In the genomic region with DNA sequence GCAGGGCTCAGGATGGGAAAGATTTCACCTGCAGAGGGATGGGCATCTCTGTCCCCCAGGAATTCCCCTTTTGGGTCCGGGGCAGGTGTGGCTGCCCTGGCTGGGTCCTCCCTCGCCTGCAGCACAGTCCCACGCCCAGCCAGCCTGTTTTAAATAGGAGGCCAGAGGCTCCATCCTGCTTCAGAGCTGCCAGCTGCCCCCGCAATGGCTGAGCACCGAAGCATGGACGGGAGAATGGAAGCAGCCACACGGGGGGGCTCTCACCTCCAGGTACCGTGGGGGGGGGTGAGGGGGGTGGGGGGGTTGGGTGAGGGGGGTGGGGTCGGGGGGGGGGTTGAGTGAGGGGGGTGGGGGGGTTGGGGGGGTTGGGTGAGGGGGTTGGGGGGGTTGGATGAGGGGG, we compare ENCODE assay signal across 12 cellular contexts. TPM values are rescaled to one million over a fixed set of nuclear protein-coding genes. Genes with fewer than 3 reads are reported as not detected.
DNase-seq lines count a peak whose midpoint lies in the region; ATAC-seq, FAIRE-seq and TF ChIP-seq lines count a peak whose summit lies in the region.
"Had no signal": no experiment of that assay in that cellular context is flagged by ENCODE, and none has a peak within 500 bp of the region (broad histone marks: within the 10 kb centered on the region; RNA-seq: fewer than 3 reads in every experiment).

No MANE protein-coding gene starts in this region.

- no peaks in the 10 kb centered on the region for H3K9me3 ChIP-seq in HepG2 (ENCODE audit: low read length)
- no peaks in the 10 kb centered on the region for H3K9me3 ChIP-seq in right lobe of liver
- H3K9me3 ChIP-seq in upper lobe of right lung, result no peaks in the 10 kb centered on the region
- H3K9me3 ChIP-seq: BLaER1 treated with 17β-estradiol and CSF1 and Interleukin-3, amounts not matched to agents 10 nM and 100 nM had no signal

- POLR2A ChIA-PET in HepG2 (lab: Yijun Ruan, JAX), result no interaction called here
- POLR2A ChIA-PET in activated B cell treated with CpG ODN at 0.5 μM for 24 hours (lab: Charles Lee), result interaction anchor here (0.8 kb wide), 1 partner anchor 301 kb away, joined by 3 read pairs; no protein-coding TSS in a partner anchor
- POLR2A ChIA-PET in activated CD4-positive, alpha-beta memory T cell treated with anti-CD3 and anti-CD28 coated beads, Interleukin-2, amount 10 ng/mL, durations not matched to agents 7 days and 5 days (lab: Charles Lee), result interaction anchor here (1.4 kb wide), 1 partner anchor 8 kb away, joined by 3 read pairs; no protein-coding TSS in a partner anchor

- no peak for FAIRE-seq in HepG2 (lab: Jason Lieb, UNC)

- in situ Hi-C loops in HepG2 (cut with HindIII; ENCODE audit: extremely low pct_ligation_motif_present, low pct_unique_long_range_greater_than_20kb), result no loop called here

- H3K4me3 Mint-ChIP-seq in activated B cell treated with CpG ODN at 0.5 μM for 24 hours, result no peak overlapping the region
- no peak overlapping the region for H3K4me3 Mint-ChIP-seq in activated CD4-positive, alpha-beta memory T cell treated with anti-CD3 and anti-CD28 coated beads, Interleukin-2, amount 10 ng/mL, durations not matched to agents 7 days and 5 days
- H3K4me3 Mint-ChIP-seq: naive thymus-derived CD8-positive, alpha-beta T cell; T-helper 1 cell treated with Interleukin-12 subunit alpha and Interleukin-12 subunit beta and Interleukin-4 antibody, amounts not matched to agents 30 μg/mL and 1 μg/mL, for 36 hours had no signal

- H3K27ac Mint-ChIP-seq in activated B cell treated with CpG ODN at 0.5 μM for 24 hours, result no peak overlapping the region
- H3K27ac Mint-ChIP-seq in activated CD4-positive, alpha-beta memory T cell treated with anti-CD3 and anti-CD28 coated beads, Interleukin-2, amount 10 ng/mL, durations not matched to agents 7 days and 5 days, result no peak overlapping the region
- H3K27ac Mint-ChIP-seq: T-helper 1 cell treated with Interleukin-12 subunit alpha and Interleukin-12 subunit beta and Interleukin-4 antibody, amounts not matched to agents 30 μg/mL and 1 μg/mL, for 36 hours had no signal

- DNase-seq in HepG2 (ENCODE audit: low spot score) (no peak), right lobe of liver (no peak), activated B cell treated with CpG ODN at 0.5 μM for 24 hours (no peak), upper lobe of right lung (no peak), NK-92 (lab: John Stamatoyannopoulos, UW; ENCODE audit: unreplicated experiment) (no peak)
- no peak for DNase-seq in activated CD4-positive, alpha-beta memory T cell treated with anti-CD3 and anti-CD28 coated beads, Interleukin-2, amount 10 ng/mL, durations not matched to agents 7 days and 5 days
- DNase-seq: cortex of kidney; naive thymus-derived CD8-positive, alpha-beta T cell; NCI-H226; stimulated activated CD4-positive, alpha-beta T cell treated with anti-CD3 and anti-CD28 coated beads, Interleukin-15, amount 100 ng/mL, for 24 hours had no signal

- ATAC-seq in HepG2, result no peak
- no peak for ATAC-seq in right lobe of liver
- peak; percentile 49 for ATAC-seq in activated B cell treated with CpG ODN at 0.5 μM for 24 hours (ENCODE audit: low read depth)
- ATAC-seq in upper lobe of right lung, result no peak
- ATAC-seq: naive thymus-derived CD8-positive, alpha-beta T cell had no signal

- H3K9me3 Mint-ChIP-seq in activated B cell treated with CpG ODN at 0.5 μM for 24 hours, result no peaks in the 10 kb centered on the region
- no peaks in the 10 kb centered on the region for H3K9me3 Mint-ChIP-seq in activated CD4-positive, alpha-beta memory T cell treated with anti-CD3 and anti-CD28 coated beads, Interleukin-2, amount 10 ng/mL, durations not matched to agents 7 days and 5 days
- H3K9me3 Mint-ChIP-seq: naive thymus-derived CD8-positive, alpha-beta T cell; T-helper 1 cell treated with Interleukin-12 subunit alpha and Interleukin-12 subunit beta and Interleukin-4 antibody, amounts not matched to agents 30 μg/mL and 1 μg/mL, for 36 hours had no signal

- no peak overlapping the region for H3K4me2 ChIP-seq in HepG2 (ENCODE audit: low read depth, low read length)

- no peak overlapping the region for H3K9ac ChIP-seq in HepG2 (ENCODE audit: insufficient read depth, low read depth, low read length)
- H3K9ac ChIP-seq: BLaER1 treated with 17β-estradiol and CSF1 and Interleukin-3, amounts not matched to agents 10 nM and 100 nM had no signal

- H3K36me3 ChIP-seq in HepG2 (replicated peaks in 1 of 2; ENCODE audit: control insufficient read depth in 1 of 2, insufficient read depth in 2 of 2, low read length in 2 of 2) (no peaks in the 10 kb centered on the region), right lobe of liver (no peaks in the 10 kb centered on the region), upper lobe of right lung (no peaks in the 10 kb centered on the region)
- H3K36me3 ChIP-seq: BLaER1 treated with 17β-estradiol and CSF1 and Interleukin-3, amounts not matched to agents 10 nM and 100 nM had no signal

- no peak overlapping the region for H2AFZ ChIP-seq in HepG2 (ENCODE audit: low read length)

- TF ChIP-seq CTCF in HepG2 (CRISPR knock-in tag; IDR thresholded peaks at IDR 0.05) (peak; percentile 21; the same call in 1 of the 2 replicates), right lobe of liver (IDR thresholded peaks at IDR 0.05) (no peak), activated B cell treated with CpG ODN at 0.5 μM for 24 hours (IDR thresholded peaks at IDR 0.05) (no peak), upper lobe of right lung (IDR thresholded peaks at IDR 0.05) (no peak)

- H3K36me3 Mint-ChIP-seq in activated B cell treated with CpG ODN at 0.5 μM for 24 hours (ENCODE audit: low read depth), result no peaks in the 10 kb centered on the region
- H3K36me3 Mint-ChIP-seq in activated CD4-positive, alpha-beta memory T cell treated with anti-CD3 and anti-CD28 coated beads, Interleukin-2, amount 10 ng/mL, durations not matched to agents 7 days and 5 days (ENCODE audit: low read depth), result no peaks in the 10 kb centered on the region
- H3K36me3 Mint-ChIP-seq: naive thymus-derived CD8-positive, alpha-beta T cell had no signal

- TF ChIP-seq EP300 in HepG2 (IDR thresholded peaks at IDR 0.05; ENCODE audit: low read depth in 2 of 2, low read length in 2 of 2) (no peak), HepG2 (CRISPR knock-in tag; IDR thresholded peaks at IDR 0.05; ENCODE audit: borderline replicate concordance) (no peak)

- 36% methylated on average over 5 of the region's 9 CpGs for WGBS in HepG2 (ENCODE audit: low lambda C conversion rate)
- WGBS in right lobe of liver (ENCODE audit: insufficient coverage, low coverage, low lambda C conversion rate, missing lambda C conversion rate), result 3% methylated on average over 5 of the region's 9 CpGs

- H3K27me3 ChIP-seq in HepG2 (ENCODE audit: control insufficient read depth in 1 of 2, insufficient read depth in 2 of 2, low read length in 2 of 2), result peaks cover 0 to 2% of the 10 kb centered on the region in 2 experiments; a peak in 1 of 5 replicates
- no peaks in the 10 kb centered on the region for H3K27me3 ChIP-seq in right lobe of liver
- peaks cover 14% of the 10 kb centered on the region for H3K27me3 ChIP-seq in upper lobe of right lung
- H3K27me3 ChIP-seq: BLaER1 treated with 17β-estradiol and CSF1 and Interleukin-3, amounts not matched to agents 10 nM and 100 nM had no signal

- no peak for TF ChIP-seq RAD21 in HepG2 (CRISPR knock-in tag; IDR thresholded peaks at IDR 0.05)

- intact Hi-C loops in HepG2 (cut with micrococcal nuclease; ENCODE audit: unreplicated experiment), result no loop called here
- intact Hi-C loops in right lobe of liver (cut with DNase I), result no loop called here
- intact Hi-C loops in activated B cell treated with CpG ODN at 0.5 μM for 24 hours (cut with micrococcal nuclease), result no loop called here
- intact Hi-C loops in upper lobe of right lung (cut with DNase I), result loop anchor here (10.0 kb wide), 1 partner anchor 159 kb away; no protein-coding TSS in a partner anchor

- CTCF ChIA-PET in HepG2 (lab: Yijun Ruan, JAX; ENCODE audit: low intra/inter-chr PET ratio, low total read pairs), result no interaction called here
- CTCF ChIA-PET in activated B cell treated with CpG ODN at 0.5 μM for 24 hours (lab: Charles Lee), result no interaction called here
- CTCF ChIA-PET in activated CD4-positive, alpha-beta memory T cell treated with anti-CD3 and anti-CD28 coated beads, Interleukin-2, amount 10 ng/mL, durations not matched to agents 7 days and 5 days (lab: Charles Lee), result no interaction called here

- no peaks in the 10 kb centered on the region for H3K27me3 Mint-ChIP-seq in activated B cell treated with CpG ODN at 0.5 μM for 24 hours
- H3K27me3 Mint-ChIP-seq in activated CD4-positive, alpha-beta memory T cell treated with anti-CD3 and anti-CD28 coated beads, Interleukin-2, amount 10 ng/mL, durations not matched to agents 7 days and 5 days, result no peaks in the 10 kb centered on the region
- H3K27me3 Mint-ChIP-seq: naive thymus-derived CD8-positive, alpha-beta T cell had no signal

- H3K79me2 ChIP-seq in HepG2 (ENCODE audit: insufficient read depth, low read length), result no peaks in the 10 kb centered on the region

- H3K27ac ChIP-seq in HepG2 (ENCODE audit: extremely low read length, insufficient read depth, low read length) (no peak overlapping the region), right lobe of liver (no peak overlapping the region), upper lobe of right lung (no peak overlapping the region)
- H3K27ac ChIP-seq: BLaER1 treated with 17β-estradiol and CSF1 and Interleukin-3, amounts not matched to agents 10 nM and 100 nM had no signal

- no peak overlapping the region for H3K4me3 ChIP-seq in HepG2 (replicated peaks in 1 of 3; ENCODE audit: insufficient read depth in 1 of 3, low read depth in 2 of 3, low read length in 3 of 3)
- H3K4me3 ChIP-seq in right lobe of liver, result no peak overlapping the region
- H3K4me3 ChIP-seq in upper lobe of right lung, result no peak overlapping the region
- H3K4me3 ChIP-seq: BLaER1 treated with 17β-estradiol and CSF1 and Interleukin-3, amounts not matched to agents 10 nM and 100 nM had no signal

- no peak for TF ChIP-seq POLR2A in HepG2 (IDR thresholded peaks at IDR 0.05; ENCODE audit: insufficient read depth in 1 of 2, low read depth in 2 of 2, low read length in 2 of 2)
- no peak for TF ChIP-seq POLR2A in right lobe of liver (IDR thresholded peaks at IDR 0.05)

- H3K4me1 Mint-ChIP-seq in activated B cell treated with CpG ODN at 0.5 μM for 24 hours, result peaks cover 4% of the 10 kb centered on the region
- H3K4me1 Mint-ChIP-seq in activated CD4-positive, alpha-beta memory T cell treated with anti-CD3 and anti-CD28 coated beads, Interleukin-2, amount 10 ng/mL, durations not matched to agents 7 days and 5 days, result peaks cover 3% of the 10 kb centered on the region

- H4K20me1 ChIP-seq in HepG2 (ENCODE audit: insufficient read depth, low read length), result no peaks in the 10 kb centered on the region

- BruUV-seq in HepG2 (replicated peaks; lab: Mats Ljungman, UMichigan), result no TSS peak

- H3K4me1 ChIP-seq in HepG2 (ENCODE audit: insufficient read depth, low read length) (peaks cover 58% of the 10 kb centered on the region), right lobe of liver (peaks cover 0 to 15% (median 6%) of the 10 kb centered on the region in 4 donors), upper lobe of right lung (no peaks in the 10 kb centered on the region)

RNA-seq across cellular contexts. Expression of gene SCNN1D, which starts 3.6 kb away (rescaled TPM):
- total RNA-seq in HepG2 (2016; rRNA removed; fragmentation: Illumina TruSeq; extraction: Trizol) (0.93 and 2.6 TPM in 2 replicates), right lobe of liver (1 to 10 TPM; 1.7 to 6.2 (median 3.4) TPM), activated B cell treated with CpG ODN at 0.5 μM for 24 hours (1.6 and 3.3 TPM in 2 replicates), upper lobe of right lung (3.6 TPM)
- total RNA-seq in HepG2 (2016; cell fraction: cytosol; rRNA removed; fragmentation: Illumina TruSeq; extraction: Trizol; ENCODE audit: low read depth), result 1.3 and 1.5 TPM in 2 replicates
- 0.73 and 3.1 TPM in 2 replicates for total RNA-seq in HepG2 (2016; cell fraction: insoluble cytoplasmic fraction; rRNA removed; fragmentation: Illumina TruSeq; extraction: Trizol)
- 1.5 and 1.9 TPM in 2 replicates for total RNA-seq in HepG2 (2016; cell fraction: membrane; rRNA removed; fragmentation: Illumina TruSeq; extraction: Trizol)
- 3.1 and 3.8 TPM in 2 replicates for total RNA-seq in HepG2 (2016; cell fraction: nucleus; rRNA removed; fragmentation: Illumina TruSeq; extraction: Trizol)
- 2.3 and 4.7 TPM in 2 replicates for polyA plus RNA-seq in HepG2 (2011; rRNA removed)
- polyA plus RNA-seq in HepG2 (2011; cell fraction: cytosol; rRNA removed), result 0.92 and 1.7 TPM in 2 replicates
- 68.0 and 74.7 TPM in 2 replicates for polyA plus RNA-seq in HepG2 (2011; cell fraction: nucleus; rRNA removed)
- 1.8 and 2.2 TPM in 2 replicates for polyA plus RNA-seq in HepG2 (2012)
- 1.1 and 1.2 TPM in 2 replicates for polyA plus RNA-seq in HepG2 (2016; cell fraction: cytosol; fragmentation: Illumina TruSeq; extraction: Trizol; ENCODE audit: low read depth)
- 0.84 and 1.3 TPM in 2 replicates for polyA plus RNA-seq in HepG2 (2016; cell fraction: insoluble cytoplasmic fraction; fragmentation: Illumina TruSeq; extraction: Trizol; ENCODE audit: low read depth)
- polyA plus RNA-seq in HepG2 (2016; cell fraction: membrane; fragmentation: Illumina TruSeq; extraction: Trizol; ENCODE audit: low read depth), result 0.98 and 1.3 TPM in 2 replicates
- 12.7 and 13.3 TPM in 2 replicates for polyA plus RNA-seq in HepG2 (2016; cell fraction: nucleus; fragmentation: Illumina TruSeq; extraction: Trizol; ENCODE audit: insufficient read depth, low read depth)
- polyA minus RNA-seq in HepG2 (2011; rRNA and poly(A)+ RNA removed; ENCODE audit: low replicate concordance), result 0.30 and 1.8 TPM in 2 replicates
- polyA minus RNA-seq in HepG2 (2011; cell fraction: cytosol; rRNA and poly(A)+ RNA removed), result 0.59 and 1.4 TPM in 2 replicates
- polyA minus RNA-seq in HepG2 (2011; cell fraction: nucleus; rRNA and poly(A)+ RNA removed), result 1.9 and 2.9 TPM in 2 replicates
- total RNA-seq in activated CD4-positive, alpha-beta memory T cell treated with anti-CD3 and anti-CD28 coated beads, Interleukin-2, amount 10 ng/mL, durations not matched to agents 7 days and 5 days, result 1 to 10 TPM; 3.9 to 4.4 TPM

RNA-seq across cellular contexts. Expression of gene UBE2J2, which starts 10.2 kb away (rescaled TPM):
- total RNA-seq in HepG2 (2016; rRNA removed; fragmentation: Illumina TruSeq; extraction: Trizol), result 22.1 and 29.4 TPM in 2 replicates
- 19.3 and 24.9 TPM in 2 replicates for total RNA-seq in HepG2 (2016; cell fraction: cytosol; rRNA removed; fragmentation: Illumina TruSeq; extraction: Trizol; ENCODE audit: low read depth)
- 21.8 and 31.9 TPM in 2 replicates for total RNA-seq in HepG2 (2016; cell fraction: insoluble cytoplasmic fraction; rRNA removed; fragmentation: Illumina TruSeq; extraction: Trizol)
- total RNA-seq in HepG2 (2016; cell fraction: membrane; rRNA removed; fragmentation: Illumina TruSeq; extraction: Trizol), result 32.2 and 38.5 TPM in 2 replicates
- total RNA-seq in HepG2 (2016; cell fraction: nucleus; rRNA removed; fragmentation: Illumina TruSeq; extraction: Trizol), result 23.9 and 27.0 TPM in 2 replicates
- 25.4 and 28.8 TPM in 2 replicates for polyA plus RNA-seq in HepG2 (2011; rRNA removed)
- polyA plus RNA-seq in HepG2 (2011; cell fraction: cytosol; rRNA removed), result 25.8 and 32.1 TPM in 2 replicates
- polyA plus RNA-seq in HepG2 (2011; cell fraction: nucleus; rRNA removed), result 48.5 and 56.3 TPM in 2 replicates
- polyA plus RNA-seq in HepG2 (2012), result 31.0 and 32.3 TPM in 2 replicates
- polyA plus RNA-seq in HepG2 (2016; cell fraction: cytosol; fragmentation: Illumina TruSeq; extraction: Trizol; ENCODE audit: low read depth), result 26.4 and 36.1 TPM in 2 replicates
- 38.0 and 48.6 TPM in 2 replicates for polyA plus RNA-seq in HepG2 (2016; cell fraction: insoluble cytoplasmic fraction; fragmentation: Illumina TruSeq; extraction: Trizol; ENCODE audit: low read depth)
- 40.9 and 46.8 TPM in 2 replicates for polyA plus RNA-seq in HepG2 (2016; cell fraction: membrane; fragmentation: Illumina TruSeq; extraction: Trizol; ENCODE audit: low read depth)
- 70.6 and 77.2 TPM in 2 replicates for polyA plus RNA-seq in HepG2 (2016; cell fraction: nucleus; fragmentation: Illumina TruSeq; extraction: Trizol; ENCODE audit: insufficient read depth, low read depth)
- polyA minus RNA-seq in HepG2 (2011; rRNA and poly(A)+ RNA removed; ENCODE audit: low replicate concordance), result 19.8 and 25.0 TPM in 2 replicates
- polyA minus RNA-seq in HepG2 (2011; cell fraction: cytosol; rRNA and poly(A)+ RNA removed), result 15.5 and 16.0 TPM in 2 replicates
- polyA minus RNA-seq in HepG2 (2011; cell fraction: nucleus; rRNA and poly(A)+ RNA removed), result 18.6 and 26.4 TPM in 2 replicates
- 10 to 100 TPM; 25.5 to 30.6 (median 26.9) TPM for total RNA-seq in right lobe of liver
- 79.2 and 89.9 TPM in 2 replicates for total RNA-seq in activated B cell treated with CpG ODN at 0.5 μM for 24 hours
- total RNA-seq in activated CD4-positive, alpha-beta memory T cell treated with anti-CD3 and anti-CD28 coated beads, Interleukin-2, amount 10 ng/mL, durations not matched to agents 7 days and 5 days, result 10 to 100 TPM; 62.4 to 63.5 TPM
- total RNA-seq in upper lobe of right lung, result 52.5 TPM

RNA-seq across cellular contexts. Expression of gene ACAP3, which starts 23.9 kb away (rescaled TPM):
- total RNA-seq in HepG2 (2016; rRNA removed; fragmentation: Illumina TruSeq; extraction: Trizol) (16.4 and 29.4 TPM in 2 replicates), right lobe of liver (10 to 100 TPM; 20.1 to 28.0 (median 22.0) TPM), activated B cell treated with CpG ODN at 0.5 μM for 24 hours (16.2 and 26.1 TPM in 2 replicates), upper lobe of right lung (55.2 TPM)
- 10.4 and 10.9 TPM in 2 replicates for total RNA-seq in HepG2 (2016; cell fraction: cytosol; rRNA removed; fragmentation: Illumina TruSeq; extraction: Trizol; ENCODE audit: low read depth)
- total RNA-seq in HepG2 (2016; cell fraction: insoluble cytoplasmic fraction; rRNA removed; fragmentation: Illumina TruSeq; extraction: Trizol), result 13.5 and 33.2 TPM in 2 replicates
- total RNA-seq in HepG2 (2016; cell fraction: membrane; rRNA removed; fragmentation: Illumina TruSeq; extraction: Trizol), result 10.5 and 11.3 TPM in 2 replicates
- total RNA-seq in HepG2 (2016; cell fraction: nucleus; rRNA removed; fragmentation: Illumina TruSeq; extraction: Trizol), result 35.1 and 37.0 TPM in 2 replicates
- polyA plus RNA-seq in HepG2 (2011; rRNA removed), result 50.8 and 56.3 TPM in 2 replicates
- polyA plus RNA-seq in HepG2 (2011; cell fraction: cytosol; rRNA removed), result 13.0 and 18.3 TPM in 2 replicates
- polyA plus RNA-seq in HepG2 (2011; cell fraction: nucleus; rRNA removed), result 917 and 1,082 TPM in 2 replicates
- 32.6 and 50.5 TPM in 2 replicates for polyA plus RNA-seq in HepG2 (2012)
- polyA plus RNA-seq in HepG2 (2016; cell fraction: cytosol; fragmentation: Illumina TruSeq; extraction: Trizol; ENCODE audit: low read depth), result 2.3 and 2.4 TPM in 2 replicates
- polyA plus RNA-seq in HepG2 (2016; cell fraction: insoluble cytoplasmic fraction; fragmentation: Illumina TruSeq; extraction: Trizol; ENCODE audit: low read depth), result 11.7 and 14.4 TPM in 2 replicates
- 6.7 and 8.0 TPM in 2 replicates for polyA plus RNA-seq in HepG2 (2016; cell fraction: membrane; fragmentation: Illumina TruSeq; extraction: Trizol; ENCODE audit: low read depth)
- polyA plus RNA-seq in HepG2 (2016; cell fraction: nucleus; fragmentation: Illumina TruSeq; extraction: Trizol; ENCODE audit: insufficient read depth, low read depth), result 144 and 162 TPM in 2 replicates
- polyA minus RNA-seq in HepG2 (2011; rRNA and poly(A)+ RNA removed; ENCODE audit: low replicate concordance), result 19.2 and 70.6 TPM in 2 replicates
- 16.2 and 18.0 TPM in 2 replicates for polyA minus RNA-seq in HepG2 (2011; cell fraction: cytosol; rRNA and poly(A)+ RNA removed)
- polyA minus RNA-seq in HepG2 (2011; cell fraction: nucleus; rRNA and poly(A)+ RNA removed), result 47.0 and 52.1 TPM in 2 replicates
- total RNA-seq in activated CD4-positive, alpha-beta memory T cell treated with anti-CD3 and anti-CD28 coated beads, Interleukin-2, amount 10 ng/mL, durations not matched to agents 7 days and 5 days, result 10 to 100 TPM; 64.4 to 72.3 TPM

RNA-seq across cellular contexts. Expression of gene PUSL1, which starts 24.6 kb away (rescaled TPM):
- total RNA-seq in HepG2 (2016; rRNA removed; fragmentation: Illumina TruSeq; extraction: Trizol) (21.7 and 22.2 TPM in 2 replicates), right lobe of liver (10 to 100 TPM in 2 of 6 experiments, 1 to 10 TPM in 4; 5.6 to 21.6 (median 8.4) TPM), activated B cell treated with CpG ODN at 0.5 μM for 24 hours (11.9 and 12.6 TPM in 2 replicates), upper lobe of right lung (14.2 TPM)
- 24.8 and 28.1 TPM in 2 replicates for total RNA-seq in HepG2 (2016; cell fraction: cytosol; rRNA removed; fragmentation: Illumina TruSeq; extraction: Trizol; ENCODE audit: low read depth)
- total RNA-seq in HepG2 (2016; cell fraction: insoluble cytoplasmic fraction; rRNA removed; fragmentation: Illumina TruSeq; extraction: Trizol), result 20.1 and 22.6 TPM in 2 replicates
- total RNA-seq in HepG2 (2016; cell fraction: membrane; rRNA removed; fragmentation: Illumina TruSeq; extraction: Trizol), result 31.7 and 36.4 TPM in 2 replicates
- 11.4 and 12.3 TPM in 2 replicates for total RNA-seq in HepG2 (2016; cell fraction: nucleus; rRNA removed; fragmentation: Illumina TruSeq; extraction: Trizol)
- 8.3 and 9.8 TPM in 2 replicates for polyA plus RNA-seq in HepG2 (2011; rRNA removed)
- polyA plus RNA-seq in HepG2 (2011; cell fraction: cytosol; rRNA removed), result 7.8 and 16.6 TPM in 2 replicates
- 25.8 and 26.1 TPM in 2 replicates for polyA plus RNA-seq in HepG2 (2011; cell fraction: nucleus; rRNA removed)
- 3.8 and 6.3 TPM in 2 replicates for polyA plus RNA-seq in HepG2 (2012)
- 31.1 and 33.4 TPM in 2 replicates for polyA plus RNA-seq in HepG2 (2016; cell fraction: cytosol; fragmentation: Illumina TruSeq; extraction: Trizol; ENCODE audit: low read depth)
- polyA plus RNA-seq in HepG2 (2016; cell fraction: insoluble cytoplasmic fraction; fragmentation: Illumina TruSeq; extraction: Trizol; ENCODE audit: low read depth), result 23.1 and 24.5 TPM in 2 replicates
- 29.1 and 32.2 TPM in 2 replicates for polyA plus RNA-seq in HepG2 (2016; cell fraction: membrane; fragmentation: Illumina TruSeq; extraction: Trizol; ENCODE audit: low read depth)
- polyA plus RNA-seq in HepG2 (2016; cell fraction: nucleus; fragmentation: Illumina TruSeq; extraction: Trizol; ENCODE audit: insufficient read depth, low read depth), result 20.2 and 22.1 TPM in 2 replicates
- polyA minus RNA-seq in HepG2 (2011; rRNA and poly(A)+ RNA removed; ENCODE audit: low replicate concordance), result 13.5 and 21.4 TPM in 2 replicates
- 5.6 and 5.9 TPM in 2 replicates for polyA minus RNA-seq in HepG2 (2011; cell fraction: cytosol; rRNA and poly(A)+ RNA removed)
- polyA minus RNA-seq in HepG2 (2011; cell fraction: nucleus; rRNA and poly(A)+ RNA removed), result 6.5 and 9.0 TPM in 2 replicates
- total RNA-seq in activated CD4-positive, alpha-beta memory T cell treated with anti-CD3 and anti-CD28 coated beads, Interleukin-2, amount 10 ng/mL, durations not matched to agents 7 days and 5 days, result 10 to 100 TPM; 17.9 to 20.0 TPM

RNA-seq across cellular contexts. Expression of gene C1QTNF12, which starts 37.3 kb away (rescaled TPM):
- total RNA-seq in HepG2 (2016; rRNA removed; fragmentation: Illumina TruSeq; extraction: Trizol) (0.29 and 0.64 TPM in 2 replicates), right lobe of liver (1 to 10 TPM in 4 of 6 experiments, under 1 TPM in 1, not detected in 1; 0.40 to 4.0 (median 1.1) TPM), activated B cell treated with CpG ODN at 0.5 μM for 24 hours (2.5 and 2.7 TPM in 2 replicates), upper lobe of right lung (2.6 TPM)
- total RNA-seq in HepG2 (2016; cell fraction: cytosol; rRNA removed; fragmentation: Illumina TruSeq; extraction: Trizol; ENCODE audit: low read depth), result 0.88 and 0.91 TPM in 2 replicates
- total RNA-seq in HepG2 (2016; cell fraction: insoluble cytoplasmic fraction; rRNA removed; fragmentation: Illumina TruSeq; extraction: Trizol), result 1.0 TPM in 1 of 2 replicates, not detected in the other
- total RNA-seq in HepG2 (2016; cell fraction: membrane; rRNA removed; fragmentation: Illumina TruSeq; extraction: Trizol), result 0.28 and 0.80 TPM in 2 replicates
- 0.87 TPM in 1 of 2 replicates, not detected in the other for total RNA-seq in HepG2 (2016; cell fraction: nucleus; rRNA removed; fragmentation: Illumina TruSeq; extraction: Trizol)
- polyA plus RNA-seq in HepG2 (2011; rRNA removed), result 0.18 and 0.29 TPM in 2 replicates
- polyA plus RNA-seq in HepG2 (2011; cell fraction: cytosol; rRNA removed), result 0.11 and 0.21 TPM in 2 replicates
- polyA plus RNA-seq in HepG2 (2011; cell fraction: nucleus; rRNA removed), result 4.1 and 5.2 TPM in 2 replicates
- 1.6 and 2.0 TPM in 2 replicates for polyA plus RNA-seq in HepG2 (2012)
- 0.28 and 0.32 TPM in 2 replicates for polyA plus RNA-seq in HepG2 (2016; cell fraction: cytosol; fragmentation: Illumina TruSeq; extraction: Trizol; ENCODE audit: low read depth)
- not detected in 2 replicates for polyA plus RNA-seq in HepG2 (2016; cell fraction: insoluble cytoplasmic fraction; fragmentation: Illumina TruSeq; extraction: Trizol; ENCODE audit: low read depth)
- polyA plus RNA-seq in HepG2 (2016; cell fraction: membrane; fragmentation: Illumina TruSeq; extraction: Trizol; ENCODE audit: low read depth), result not detected in 2 replicates
- polyA plus RNA-seq in HepG2 (2016; cell fraction: nucleus; fragmentation: Illumina TruSeq; extraction: Trizol; ENCODE audit: insufficient read depth, low read depth), result 2.7 and 4.3 TPM in 2 replicates
- polyA minus RNA-seq in HepG2 (2011; rRNA and poly(A)+ RNA removed; ENCODE audit: low replicate concordance), result 0.36 and 0.40 TPM in 2 replicates
- not detected in 2 replicates for polyA minus RNA-seq in HepG2 (2011; cell fraction: cytosol; rRNA and poly(A)+ RNA removed)
- not detected in 2 replicates for polyA minus RNA-seq in HepG2 (2011; cell fraction: nucleus; rRNA and poly(A)+ RNA removed)
- 1 to 10 TPM; 2.0 to 4.2 TPM for total RNA-seq in activated CD4-positive, alpha-beta memory T cell treated with anti-CD3 and anti-CD28 coated beads, Interleukin-2, amount 10 ng/mL, durations not matched to agents 7 days and 5 days
